18 cellular contexts compared by ENCODE assay signal in genomic region chr18:79595876-79596374, GRCh38.
A peak's percentile ranks its signal among the peaks of the same experiment; 100 is the strongest.
DNase-seq lines count a peak whose midpoint lies in the region; ATAC-seq and TF ChIP-seq lines count a peak whose summit lies in the region.
"Had no signal": no experiment of that assay in that cellular context is flagged by ENCODE, and none has a peak within 500 bp of the region (broad histone marks: within the 10 kb centered on the region; RNA-seq: fewer than 3 reads in every experiment).

No MANE protein-coding gene starts in this region.

- H3K4me1 ChIP-seq in heart left ventricle: peaks cover 0 to under 1% (median 0%) of the 10 kb centered on the region in 12 donors
- peaks cover 0 to 1% of the 10 kb centered on the region in 2 donors for H3K4me1 ChIP-seq in right atrium auricular region
- no peaks in the 10 kb centered on the region for H3K4me1 ChIP-seq in mucosa of descending colon (ENCODE audit: low read depth)
- no peaks in the 10 kb centered on the region for H3K4me1 ChIP-seq in transverse colon

- peaks cover 5% of the 10 kb centered on the region for H3K4me1 Mint-ChIP-seq in glutamatergic neuron (ENCODE audit: low read depth, unreplicated experiment)
- H3K4me1 Mint-ChIP-seq in CD4-positive, alpha-beta T cell (ENCODE audit: low read depth): peaks cover 2% of the 10 kb centered on the region

- POLR2A ChIA-PET in CD4-positive, alpha-beta T cell (lab: Charles Lee): no interaction called here
- POLR2A ChIA-PET in HEK293T (lab: Yijun Ruan, JAX): no interaction called here

- TF ChIP-seq POLR2A in heart left ventricle (IDR thresholded peaks at IDR 0.05): no peak
- no peak for TF ChIP-seq POLR2A in transverse colon (IDR thresholded peaks at IDR 0.05)

- peaks cover 2% of the 10 kb centered on the region for H3K9me3 Mint-ChIP-seq in glutamatergic neuron (ENCODE audit: unreplicated experiment)
- no peaks in the 10 kb centered on the region for H3K9me3 Mint-ChIP-seq in CD4-positive, alpha-beta T cell

- H3K27me3 Mint-ChIP-seq in glutamatergic neuron (ENCODE audit: unreplicated experiment): no peaks in the 10 kb centered on the region
- H3K27me3 Mint-ChIP-seq in CD4-positive, alpha-beta T cell: peaks cover 16% of the 10 kb centered on the region

- TF ChIP-seq CTCF in heart left ventricle (IDR thresholded peaks at IDR 0.05) (no peak), right atrium auricular region (IDR thresholded peaks at IDR 0.05) (no peak), glutamatergic neuron (IDR thresholded peaks at IDR 0.05; ENCODE audit: partially characterized antibody, unreplicated experiment) (no peak), mucosa of descending colon (IDR thresholded peaks at IDR 0.05) (no peak), transverse colon (IDR thresholded peaks at IDR 0.05) (no peak)
- no peak for TF ChIP-seq CTCF in CD4-positive, alpha-beta T cell (IDR thresholded peaks at IDR 0.05)

- intact Hi-C loops in heart left ventricle (cut with DNase I): no loop called here
- intact Hi-C loops in mucosa of descending colon (cut with DNase I, micrococcal nuclease): no loop called here
- intact Hi-C loops in transverse colon (cut with DNase I; ENCODE audit: low total_unique reads): no loop called here
- intact Hi-C loops in CD4-positive, alpha-beta T cell (cut with DNase I, micrococcal nuclease): no loop called here

- H3K4me3 ChIP-seq in heart left ventricle: no peak overlapping the region
- H3K4me3 ChIP-seq in right atrium auricular region: no peak overlapping the region
- no peak overlapping the region for H3K4me3 ChIP-seq in mucosa of descending colon
- H3K4me3 ChIP-seq in transverse colon: no peak overlapping the region
- H3K4me3 ChIP-seq: GM23338 had no signal

- whole genome bisulfite sequencing in heart left ventricle, 4 donors: 72 to 80% (median 76%) methylated on average over 22 of the region's 22 CpGs
- 83 to 90% methylated on average over 5 to 22 of the region's 22 CpGs for WGBS in transverse colon (ENCODE audit: low coverage in 1 of 2), 2 donors

- CTCF ChIA-PET in CD4-positive, alpha-beta T cell (lab: Charles Lee): no interaction called here
- CTCF ChIA-PET in HEK293T (lab: Yijun Ruan, JAX): no interaction called here

- ATAC-seq in heart left ventricle (no peak), mucosa of descending colon (no peak)
- ATAC-seq in CD4-positive, alpha-beta T cell (ENCODE audit: poor library complexity): no peak
- ATAC-seq: GM23338, HCT116 had no signal

- H3K27me3 ChIP-seq in heart left ventricle (peaks cover 0 to 11% (median 0%) of the 10 kb centered on the region in 9 donors), right atrium auricular region (no peaks in the 10 kb centered on the region), transverse colon (no peaks in the 10 kb centered on the region)
- no peaks in the 10 kb centered on the region for H3K27me3 ChIP-seq in CD4-positive, alpha-beta T cell (ENCODE audit: control insufficient read depth, insufficient read depth, low read length)

- no peaks in the 10 kb centered on the region for H3K36me3 ChIP-seq in heart left ventricle
- H3K36me3 ChIP-seq in right atrium auricular region: no peaks in the 10 kb centered on the region
- no peaks in the 10 kb centered on the region for H3K36me3 ChIP-seq in mucosa of descending colon (ENCODE audit: low read depth)
- H3K36me3 ChIP-seq in transverse colon: no peaks in the 10 kb centered on the region

- TF ChIP-seq EP300 in transverse colon (IDR thresholded peaks at IDR 0.05; ENCODE audit: low read depth): no peak

- DNase-seq in heart left ventricle (peak in 3 of 5 donors; percentile 1 to 23 (median 14)), right atrium auricular region (ENCODE audit: low spot score) (no peak), glutamatergic neuron (peak; percentile 10), mucosa of descending colon (peak in 2 of 3 donors; percentile 1 to 20), transverse colon (peak; percentile 2), HEK293T (ENCODE audit: extremely low spot score) (no peak), AG20443 (ENCODE audit: low spot score) (no peak)
- DNase-seq in CD4-positive, alpha-beta T cell: no peak
- DNase-seq: C1 segment of cervical spinal cord, GF-D8, NCI-H1048, NCI-H1436 treated with DMSO at 0.1 percent for 48 hours, NCI-H2081, NCI-H748 treated with DMSO at 0.1 percent for 48 hours, OCI-M1 had no signal

- H3K4me3 Mint-ChIP-seq in glutamatergic neuron (ENCODE audit: unreplicated experiment): no peak overlapping the region
- no peak overlapping the region for H3K4me3 Mint-ChIP-seq in CD4-positive, alpha-beta T cell
- H3K4me3 Mint-ChIP-seq: GM23338 had no signal

- no peak overlapping the region for H3K27ac Mint-ChIP-seq in glutamatergic neuron (ENCODE audit: unreplicated experiment)
- H3K27ac Mint-ChIP-seq in CD4-positive, alpha-beta T cell: no peak overlapping the region
- H3K27ac Mint-ChIP-seq: GM23338 had no signal

- H3K9me3 ChIP-seq in heart left ventricle (peaks cover 0 to 28% (median 0%) of the 10 kb centered on the region in 12 donors), right atrium auricular region (peaks cover 0 to 13% of the 10 kb centered on the region in 2 donors), mucosa of descending colon (no peaks in the 10 kb centered on the region), transverse colon (no peaks in the 10 kb centered on the region)
- H3K9me3 ChIP-seq in CD4-positive, alpha-beta T cell (ENCODE audit: control insufficient read depth, low read length): no peaks in the 10 kb centered on the region

- in situ Hi-C loops in transverse colon (cut with MboI; ENCODE audit: low pct_ligation_motif_present in 1 of 4, low pct_unique_long_range_greater_than_20kb in 1 of 4, low sequenced_read_pairs in 3 of 4): no loop called here

- H3K27ac ChIP-seq in heart left ventricle: no peak overlapping the region
- no peak overlapping the region for H3K27ac ChIP-seq in right atrium auricular region
- no peak overlapping the region for H3K27ac ChIP-seq in transverse colon
- H3K27ac ChIP-seq in CD4-positive, alpha-beta T cell (ENCODE audit: low read depth, low read length): no peak overlapping the region
- H3K27ac ChIP-seq: KMS-11 had no signal

- peaks cover 5% of the 10 kb centered on the region for H3K36me3 Mint-ChIP-seq in glutamatergic neuron (ENCODE audit: unreplicated experiment)
- H3K36me3 Mint-ChIP-seq in CD4-positive, alpha-beta T cell (ENCODE audit: low read depth): no peaks in the 10 kb centered on the region

TF ChIP-seq in HEK293T, 16 proteins besides CTCF, POLR2A, EP300 and RAD21:
- TF ChIP-seq NFRKB (IDR thresholded peaks at IDR 0.05) (no peak), ARNT (IDR thresholded peaks at IDR 0.05) (no peak), FOXM1 (IDR thresholded peaks at IDR 0.05; ENCODE audit: borderline replicate concordance) (no peak), LEF1 (IDR thresholded peaks at IDR 0.05; ENCODE audit: borderline replicate concordance) (no peak), SP1 (IDR thresholded peaks at IDR 0.05) (no peak), HDGF (IDR thresholded peaks at IDR 0.05; ENCODE audit: borderline replicate concordance) (no peak), ZNF384 (IDR thresholded peaks at IDR 0.05) (no peak), ELF4 (IDR thresholded peaks at IDR 0.05) (no peak), FOXK2 (IDR thresholded peaks at IDR 0.05) (no peak), SUZ12 (IDR thresholded peaks at IDR 0.05) (no peak), L3MBTL2 (conservative IDR thresholded peaks at IDR 0.05) (no peak), FOXA1 (IDR thresholded peaks at IDR 0.05) (no peak), CTBP1 (IDR thresholded peaks at IDR 0.05; ENCODE audit: borderline replicate concordance) (no peak), BHLHE40 (IDR thresholded peaks at IDR 0.05; ENCODE audit: borderline replicate concordance) (no peak), PKNOX1 (IDR thresholded peaks at IDR 0.05) (no peak), TARDBP (IDR thresholded peaks at IDR 0.05) (no peak)

Comparison
In these comparisons a context has a peak if more than half of its experiments do, and no peak if none do; other contexts are left out.
1. DNase-seq: peak in heart left ventricle (3 of 5), glutamatergic neuron (single experiment), mucosa of descending colon (2 of 3) and transverse colon (single experiment); none in right atrium auricular region (single experiment), CD4-positive, alpha-beta T cell (0 of 10), HEK293T (single experiment) and AG20443 (single experiment).